In the genomic region with DNA sequence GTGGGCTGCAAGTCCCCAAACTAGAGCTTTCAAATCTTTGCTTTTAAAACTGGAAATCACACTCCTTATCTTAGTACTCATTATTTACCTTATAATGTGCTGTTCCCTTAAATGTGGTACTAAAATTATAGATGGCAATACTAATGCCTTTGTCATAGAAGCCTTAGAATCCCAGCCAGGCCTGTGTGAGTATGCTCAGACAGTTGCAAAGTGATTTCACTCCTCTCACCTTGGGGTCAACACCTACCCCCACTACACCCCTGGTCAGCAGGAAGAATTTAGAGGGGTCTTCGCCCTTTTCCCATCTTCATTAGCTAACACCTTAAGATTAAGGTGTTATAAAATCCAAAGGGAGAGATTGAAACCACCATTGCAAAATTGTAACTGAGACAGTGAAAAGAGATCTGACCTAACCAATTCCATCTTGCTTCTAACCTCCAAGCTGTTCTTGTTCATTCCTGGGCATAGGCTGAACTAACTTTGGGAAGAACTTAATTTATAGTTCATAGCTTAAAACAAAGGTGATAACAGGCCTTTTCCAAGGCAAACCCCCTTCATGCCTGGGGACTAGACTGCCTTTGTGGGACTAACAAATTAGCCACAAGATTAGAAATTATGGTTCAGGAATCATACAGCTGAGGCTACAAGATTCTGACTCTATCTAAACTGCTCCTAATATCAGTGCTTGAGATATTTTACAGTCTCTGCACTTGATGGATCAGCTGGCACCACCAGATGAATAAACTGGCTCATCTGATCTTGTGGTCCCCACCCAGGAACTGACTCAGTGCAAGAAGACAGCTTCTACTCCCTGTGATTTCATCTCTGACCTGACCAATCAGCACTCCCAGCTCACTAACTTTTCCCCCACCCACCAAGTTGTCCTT, we compare ENCODE assay signal across 9 cellular contexts. TPM values are rescaled to one million over a fixed set of nuclear protein-coding genes. Genes with fewer than 3 reads are reported as not detected.
A peak's percentile ranks its signal among the peaks of the same experiment; 100 is the strongest.
DNase-seq lines count a peak whose midpoint lies in the region; ATAC-seq and TF ChIP-seq lines count a peak whose summit lies in the region.
"Had no signal": no experiment of that assay in that cellular context is flagged by ENCODE, and none has a peak within 500 bp of the region (broad histone marks: within the 10 kb centered on the region; RNA-seq: fewer than 3 reads in every experiment).

No MANE protein-coding gene starts in this region.

- TF ChIP-seq CTCF in AG04449 (IDR thresholded peaks at IDR 0.05; ENCODE audit: insufficient read depth, low read length, missing control alignments) (no peak), SK-N-SH (IDR thresholded peaks at IDR 0.05) (no peak), adrenal gland (IDR thresholded peaks at IDR 0.05) (no peak), endothelial cell (IDR thresholded peaks at IDR 0.05; ENCODE audit: unreplicated experiment) (no peak)

- TF ChIP-seq POLR2A in adrenal gland (IDR thresholded peaks at IDR 0.05) = no peak

- TF ChIP-seq RAD21 in SK-N-SH (IDR thresholded peaks at IDR 0.05; ENCODE audit: low read length) = no peak

- intact Hi-C loops in adrenal gland (cut with DNase I) = no loop called here

- H3K36me3 Mint-ChIP-seq in naive thymus-derived CD8-positive, alpha-beta T cell = peaks cover 0 to 4% (median 1%) of the 10 kb centered on the region in 3 donors
- H3K36me3 Mint-ChIP-seq in endothelial cell (ENCODE audit: low read depth, unreplicated experiment) = peaks cover 4% of the 10 kb centered on the region

- peak overlapping the region; percentile 40; the same call in 1 of the 2 replicates for H3K9ac ChIP-seq in SK-N-SH

- no peaks in the 10 kb centered on the region for H4K20me1 ChIP-seq in SK-N-SH (ENCODE audit: insufficient read depth)

- H3F3A ChIP-seq in SK-N-SH (replicated peaks; ENCODE audit: insufficient read depth) = peaks cover 32% of the 10 kb centered on the region

- H3K9me3 Mint-ChIP-seq in naive thymus-derived CD8-positive, alpha-beta T cell = peaks cover 0 to 3% (median 0%) of the 10 kb centered on the region in 9 donors
- no peaks in the 10 kb centered on the region for H3K9me3 Mint-ChIP-seq in endothelial cell (ENCODE audit: unreplicated experiment)

- no peaks in the 10 kb centered on the region for H3K79me2 ChIP-seq in SK-N-SH (ENCODE audit: insufficient read depth)

- H3K36me3 ChIP-seq in SK-N-SH (replicated peaks in 1 of 2; ENCODE audit: control insufficient read depth in 1 of 2, insufficient read depth in 2 of 2, low read length in 1 of 2) (no peaks in the 10 kb centered on the region), adrenal gland (replicated peaks in 1 of 2) (no peaks in the 10 kb centered on the region)

- CTCF ChIA-PET in AG04449 (lab: Yijun Ruan, JAX) = no interaction called here
- CTCF ChIA-PET in SK-N-SH (lab: Yijun Ruan, JAX) = interaction anchor here (0.8 to 1.1 kb wide), 2 partner anchors 26 to 44 kb away, joined by 3 read pairs; no protein-coding TSS in a partner anchor

- H3K27me3 ChIP-seq in SK-N-SH (ENCODE audit: insufficient read depth) (no peaks in the 10 kb centered on the region), adrenal gland (no peaks in the 10 kb centered on the region)

- POLR2A ChIA-PET in AG04449 (lab: Yijun Ruan, JAX) (interaction anchor here (0.8 to 1.0 kb wide), 2 partner anchors 10 to 82 kb away, joined by 3 to 4 read pairs; a partner anchor contains a TSS), SK-N-SH (lab: Yijun Ruan, JAX) (no interaction called here)
- POLR2A ChIA-PET in naive thymus-derived CD8-positive, alpha-beta T cell (lab: Charles Lee) = interaction anchor here (0.7 to 1.6 kb wide), 3 partner anchors 82 to 1083 kb away, joined by 3 to 7 read pairs (median 5); a partner anchor contains a TSS

- DNase-seq in AG04449 (ENCODE audit: low read depth, low spot score) = peak; percentile 49
- no peak for DNase-seq in SK-N-SH
- peak; percentile 32 to 72 (median 59) for DNase-seq in adrenal gland
- peak in 4 of 10 donors; percentile 17 to 34 (median 21) for DNase-seq in naive thymus-derived CD8-positive, alpha-beta T cell
- no peak for DNase-seq in COR-L47 (lab: John Stamatoyannopoulos, UW)
- DNase-seq in pons (ENCODE audit: low spot score) = no peak
- DNase-seq in SHP77 (lab: John Stamatoyannopoulos, UW) = no peak
- no peak for DNase-seq in endothelial cell (ENCODE audit: low spot score)
- DNase-seq: DND-41 had no signal

- H3K4me1 ChIP-seq in SK-N-SH (ENCODE audit: control insufficient read depth in 1 of 2, insufficient read depth in 2 of 2, low read depth in 1 of 2, low read length in 1 of 2) = peaks cover 0 to 33% of the 10 kb centered on the region in 2 experiments; a peak in 2 of 4 replicates
- peaks cover 28 to 31% of the 10 kb centered on the region in 2 donors for H3K4me1 ChIP-seq in adrenal gland (replicated peaks in 1 of 2)

- H3K9me3 ChIP-seq in SK-N-SH = no peaks in the 10 kb centered on the region
- H3K9me3 ChIP-seq in adrenal gland (replicated peaks in 1 of 3) = no peaks in the 10 kb centered on the region

- no peak overlapping the region for H3K4me3 ChIP-seq in AG04449 (ENCODE audit: low read depth, low read length)
- no peak overlapping the region for H3K4me3 ChIP-seq in SK-N-SH (ENCODE audit: low read depth in 2 of 2, low read length in 1 of 2)
- no peak overlapping the region for H3K4me3 ChIP-seq in adrenal gland

- peak overlapping the region; percentile 42; the same call in 1 of the 2 replicates for H3K4me2 ChIP-seq in SK-N-SH

- peaks cover 6 to 28% (median 21%) of the 10 kb centered on the region in 4 donors for H3K4me1 Mint-ChIP-seq in naive thymus-derived CD8-positive, alpha-beta T cell
- peaks cover 7% of the 10 kb centered on the region for H3K4me1 Mint-ChIP-seq in endothelial cell (ENCODE audit: unreplicated experiment)

- WGBS in SK-N-SH (ENCODE audit: low lambda C conversion rate) = 79% methylated on average over 1 of the region's 1 CpG
- 79 to 100% (median 96%) methylated on average over 1 of the region's 1 CpG for WGBS in adrenal gland, 4 donors

- no peaks in the 10 kb centered on the region for H3K9me2 ChIP-seq in SK-N-SH

- peak overlapping the region in 4 of 10 donors; percentile 3 to 60 (median 16) for H3K4me3 Mint-ChIP-seq in naive thymus-derived CD8-positive, alpha-beta T cell
- no peak overlapping the region for H3K4me3 Mint-ChIP-seq in endothelial cell (ENCODE audit: unreplicated experiment)

- H2AFZ ChIP-seq in SK-N-SH (ENCODE audit: low read depth) = peak overlapping the region; percentile 37; the same call in 1 of the 2 replicates

- H3K27ac ChIP-seq in SK-N-SH (ENCODE audit: low read depth in 2 of 2, low read length in 1 of 2) (peak overlapping the region in 1 of 2 experiments; percentile 91; a peak in 2 of 4 replicates), adrenal gland (peak overlapping the region in 1 of 5 donors; percentile 66)

- peak in 1 of 2 donors; percentile 25 for ATAC-seq in naive thymus-derived CD8-positive, alpha-beta T cell

- H3K27ac Mint-ChIP-seq in naive thymus-derived CD8-positive, alpha-beta T cell = peak overlapping the region in 8 of 10 donors; percentile 4 to 75 (median 50)
- no peak overlapping the region for H3K27ac Mint-ChIP-seq in endothelial cell (ENCODE audit: unreplicated experiment)

- no peak for TF ChIP-seq EP300 in SK-N-SH (IDR thresholded peaks at IDR 0.05; ENCODE audit: borderline replicate concordance in 1 of 2, low read depth in 1 of 2, low read length in 1 of 2)

- no peaks in the 10 kb centered on the region for H3K27me3 Mint-ChIP-seq in naive thymus-derived CD8-positive, alpha-beta T cell
- peaks cover 2% of the 10 kb centered on the region for H3K27me3 Mint-ChIP-seq in endothelial cell (ENCODE audit: unreplicated experiment)

TF ChIP-seq in SK-N-SH, 30 proteins besides CTCF, POLR2A, EP300 and RAD21 (continues in another document):
- TF ChIP-seq JUND (IDR thresholded peaks at IDR 0.05) = peak; percentile 52
- TF ChIP-seq, protein P1, sequence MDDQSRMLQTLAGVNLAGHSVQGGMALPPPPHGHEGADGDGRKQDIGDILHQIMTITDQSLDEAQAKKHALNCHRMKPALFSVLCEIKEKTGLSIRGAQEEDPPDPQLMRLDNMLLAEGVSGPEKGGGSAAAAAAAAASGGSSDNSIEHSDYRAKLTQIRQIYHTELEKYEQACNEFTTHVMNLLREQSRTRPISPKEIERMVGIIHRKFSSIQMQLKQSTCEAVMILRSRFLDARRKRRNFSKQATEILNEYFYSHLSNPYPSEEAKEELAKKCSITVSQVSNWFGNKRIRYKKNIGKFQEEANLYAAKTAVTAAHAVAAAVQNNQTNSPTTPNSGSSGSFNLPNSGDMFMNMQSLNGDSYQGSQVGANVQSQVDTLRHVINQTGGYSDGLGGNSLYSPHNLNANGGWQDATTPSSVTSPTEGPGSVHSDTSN (IDR thresholded peaks at IDR 0.05) = peak; percentile 80
- no peak for TF ChIP-seq YY1 (IDR thresholded peaks at IDR 0.05; ENCODE audit: low read depth)
- peak; percentile 49; the same call in 1 of the 2 replicates for TF ChIP-seq FOSL2 (IDR thresholded peaks at IDR 0.05; ENCODE audit: borderline replicate concordance, low read depth)
- TF ChIP-seq TAF1 (IDR thresholded peaks at IDR 0.05; ENCODE audit: borderline replicate concordance, low read depth, low read length) = no peak
- TF ChIP-seq TCF12 (IDR thresholded peaks at IDR 0.05) = peak; percentile 61
- peak; percentile 23; the same call in 1 of the 2 replicates for TF ChIP-seq POLR2AphosphoS5 (IDR thresholded peaks at IDR 0.05; ENCODE audit: low read depth, low read length)

RNA-seq across cellular contexts. Expression of a gene that starts 10.4 kb away (rescaled TPM):
- polyA plus RNA-seq in SK-N-SH (2012; rRNA removed) (88.3 and 88.6 TPM in 2 replicates), adrenal gland (100 to 1,000 TPM in 1 of 3 donors, 10 to 100 TPM in 2; 77.8 to 141 (median 97.9) TPM)
- 77.8 and 86.6 TPM in 2 replicates for polyA plus RNA-seq in SK-N-SH (2012; cell fraction: cytosol; rRNA removed)
- 48.0 and 55.8 TPM in 2 replicates for polyA plus RNA-seq in SK-N-SH (2012; cell fraction: nucleus; rRNA removed)
- total RNA-seq in adrenal gland (100 to 1,000 TPM in 3 of 8 donors, 10 to 100 TPM in 5; 51.2 to 532 (median 80.6) TPM), endothelial cell (ENCODE audit: unreplicated experiment) (44.8 TPM)
- 10 to 100 TPM; 27.5 to 30.1 TPM for total RNA-seq in naive thymus-derived CD8-positive, alpha-beta T cell
- 10 to 100 TPM; 16.2 to 23.6 (median 16.5) TPM for polyA plus RNA-seq in naive thymus-derived CD8-positive, alpha-beta T cell

RNA-seq across cellular contexts. Expression of a gene that starts 38.0 kb away (rescaled TPM):
- polyA plus RNA-seq in SK-N-SH (2012; rRNA removed) (3.0 and 5.7 TPM in 2 replicates), adrenal gland (10 to 100 TPM in 1 of 3 donors, 1 to 10 TPM in 2; 1.3 to 12.1 (median 5.0) TPM)
- polyA plus RNA-seq in SK-N-SH (2012; cell fraction: cytosol; rRNA removed) = 1.0 and 2.3 TPM in 2 replicates
- 8.8 and 12.0 TPM in 2 replicates for polyA plus RNA-seq in SK-N-SH (2012; cell fraction: nucleus; rRNA removed)
- total RNA-seq in adrenal gland (10 to 100 TPM in 6 of 8 donors, 1 to 10 TPM in 2; 8.6 to 15.3 (median 11.6) TPM), endothelial cell (ENCODE audit: unreplicated experiment) (156 TPM)
- total RNA-seq in naive thymus-derived CD8-positive, alpha-beta T cell = 10 to 100 TPM; 14.4 to 14.9 TPM
- 1 to 10 TPM; 2.2 to 6.1 (median 2.9) TPM for polyA plus RNA-seq in naive thymus-derived CD8-positive, alpha-beta T cell

Comparison
In these comparisons a context has a peak if more than half of its experiments do, and no peak if none do; other contexts are left out.
1. DNase-seq: peak in AG04449 (single experiment) and adrenal gland (7 of 7); none in SK-N-SH (single experiment), COR-L47 (single experiment), pons (single experiment), SHP77 (0 of 2) and endothelial cell (single experiment).